In the genomic region with DNA sequence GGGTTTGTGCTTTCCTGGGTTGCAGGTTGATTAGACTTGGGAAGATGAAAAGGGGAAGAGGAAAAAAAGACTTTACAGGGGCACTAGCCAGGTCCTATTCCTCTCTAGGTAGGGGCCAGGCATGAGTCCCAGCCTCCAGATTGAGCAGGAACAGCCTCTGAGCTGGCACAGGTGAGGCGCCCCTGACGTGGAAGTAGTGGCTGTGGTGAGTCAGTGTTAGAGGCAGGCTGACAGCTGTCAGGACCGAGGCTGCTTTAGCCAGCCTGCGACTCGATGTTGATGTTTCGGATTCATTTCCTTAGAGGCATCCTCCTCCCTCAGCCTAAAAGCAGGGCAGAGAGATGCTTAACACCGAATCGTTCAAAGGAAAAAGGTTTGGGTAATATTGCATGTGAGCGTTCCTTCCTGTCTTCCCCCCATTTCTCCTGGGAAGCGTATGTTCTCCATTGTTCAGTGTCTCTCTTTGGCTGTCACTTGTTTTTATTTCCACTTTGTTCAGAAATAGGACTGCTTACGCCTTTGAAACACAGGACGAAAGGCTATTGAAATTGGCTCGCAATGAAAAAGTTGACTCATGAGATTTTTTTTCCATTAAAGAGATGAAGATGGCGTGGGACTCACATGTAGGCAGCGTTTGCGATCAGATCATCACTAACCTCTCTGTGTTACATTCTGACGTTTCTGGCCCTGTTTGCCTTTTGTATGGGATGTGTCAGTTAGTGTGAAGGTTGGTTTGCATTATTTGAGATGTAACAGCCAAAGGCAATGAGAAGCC, we compare ENCODE assay signal across 7 cellular contexts. TPM values are rescaled to one million over a fixed set of nuclear protein-coding genes. Genes with fewer than 3 reads are reported as not detected.
A peak's percentile ranks its signal among the peaks of the same experiment; 100 is the strongest.
DNase-seq lines count a peak whose midpoint lies in the region; ATAC-seq and TF ChIP-seq lines count a peak whose summit lies in the region.

No MANE protein-coding gene starts in this region.

- H3K9me3 ChIP-seq in OCI-LY3 (ENCODE audit: insufficient read depth, low read length): no peaks in the 10 kb centered on the region
- H3K9me3 ChIP-seq in gastrocnemius medialis: no peaks in the 10 kb centered on the region

- peak overlapping the region; percentile 48; the same call in 1 of the 2 replicates for H2AFZ ChIP-seq in OCI-LY3 (ENCODE audit: low read depth, low read length)

- ATAC-seq in foreskin keratinocyte (peak; percentile 93), gastrocnemius medialis (peak; percentile 56 to 70), GM18519 (IDR thresholded peaks at IDR 0.05; ENCODE audit: low FRiP score, unreplicated experiment) (no peak), HG03280 (IDR thresholded peaks at IDR 0.05; ENCODE audit: unreplicated experiment) (no peak)

- H3K4me1 ChIP-seq in OCI-LY3 (ENCODE audit: low read length) (peaks cover 23% of the 10 kb centered on the region), foreskin keratinocyte (peaks cover 16% of the 10 kb centered on the region), gastrocnemius medialis (peaks cover 22 to 31% of the 10 kb centered on the region in 2 donors)

- intact Hi-C loops in gastrocnemius medialis (cut with DNase I; ENCODE audit: low total_unique reads): no loop called here

- peak overlapping the region; percentile 82 for H3K4me2 ChIP-seq in OCI-LY3 (ENCODE audit: low read length)

- in situ Hi-C loops in gastrocnemius medialis (cut with MboI; ENCODE audit: low sequenced_read_pairs in 4 of 4): no loop called here

- H3K79me2 ChIP-seq in OCI-LY3 (ENCODE audit: low read length): no peaks in the 10 kb centered on the region

- H3K27me3 ChIP-seq in OCI-LY3 (ENCODE audit: low read depth, low read length) (peaks cover 26% of the 10 kb centered on the region), foreskin keratinocyte (no peaks in the 10 kb centered on the region), gastrocnemius medialis (no peaks in the 10 kb centered on the region)

- H3K36me3 ChIP-seq in OCI-LY3 (replicated peaks; ENCODE audit: low read depth, low read length) (no peaks in the 10 kb centered on the region), gastrocnemius medialis (no peaks in the 10 kb centered on the region)

- no peak for TF ChIP-seq CTCF in OCI-LY3 (IDR thresholded peaks at IDR 0.05; ENCODE audit: low read depth, low read length)
- TF ChIP-seq CTCF in foreskin keratinocyte (conservative IDR thresholded peaks at IDR 0.05): no peak
- no peak for TF ChIP-seq CTCF in gastrocnemius medialis (IDR thresholded peaks at IDR 0.05 in 4 of 5, conservative IDR thresholded peaks at IDR 0.05 in 1 of 5)

- H3K4me3 ChIP-seq in OCI-LY3 (ENCODE audit: low read length) (peak overlapping the region; percentile 88), gastrocnemius medialis (peak overlapping the region; percentile 76 to 94 (median 86))

- DNase-seq in GM19238 (ENCODE audit: insufficient read length, low spot score) (peak; percentile 41), foreskin keratinocyte (peak; percentile 69 to 83), gastrocnemius medialis (peak; percentile 56 to 70)
- DNase-seq in activated effector memory CD4-positive, alpha-beta T cell treated with anti-CD3 and anti-CD28 coated beads, Interleukin-2, amount 50 U/mL, for 16 hours: peak; percentile 91

- H3K9ac ChIP-seq in OCI-LY3 (ENCODE audit: low read length): peak overlapping the region; percentile 73; the same call in 1 of the 2 replicates

- H4K20me1 ChIP-seq in OCI-LY3 (ENCODE audit: insufficient read depth, low read length): no peaks in the 10 kb centered on the region

- no peak overlapping the region for H3K27ac ChIP-seq in OCI-LY3 (ENCODE audit: low read length)
- peak overlapping the region; percentile 31 for H3K27ac ChIP-seq in foreskin keratinocyte
- peak overlapping the region; percentile 80 to 94 (median 92) for H3K27ac ChIP-seq in gastrocnemius medialis

- TF ChIP-seq POLR2A in gastrocnemius medialis (IDR thresholded peaks at IDR 0.05): no peak

RNA-seq across cellular contexts. Expression of a gene that starts 1.2 kb away (rescaled TPM):
- total RNA-seq in foreskin keratinocyte: 4.9 and 6.0 TPM in 2 replicates
- polyA plus RNA-seq in foreskin keratinocyte: 3.4 and 4.0 TPM in 2 replicates
- total RNA-seq in gastrocnemius medialis: 10 to 100 TPM in 3 of 4 donors, 1 to 10 TPM in 1; 8.2 to 22.4 (median 21.4) TPM

RNA-seq across cellular contexts. Expression of a gene that starts 17.5 kb away (rescaled TPM):
- total RNA-seq in foreskin keratinocyte (45.3 and 50.0 TPM in 2 replicates), gastrocnemius medialis (10 to 100 TPM; 55.0 to 93.5 (median 68.4) TPM)
- polyA plus RNA-seq in foreskin keratinocyte: 25.7 and 31.8 TPM in 2 replicates

Comparison
In these comparisons a context has a peak if more than half of its experiments do, and no peak if none do; other contexts are left out.
1. DNase-seq: peak in every context shown above with its lines; median percentile 91 in activated effector memory CD4-positive, alpha-beta T cell treated with anti-CD3 and anti-CD28 coated beads, Interleukin-2, amount 50 U/mL, for 16 hours; 76 in foreskin keratinocyte; 63 in gastrocnemius medialis; 41 in GM19238.
2. ATAC-seq: peak in foreskin keratinocyte (single experiment) and gastrocnemius medialis (2 of 2); none in GM18519 (single experiment) and HG03280 (single experiment).